ENCODE assay signal across 35 cellular contexts in the genomic region with DNA sequence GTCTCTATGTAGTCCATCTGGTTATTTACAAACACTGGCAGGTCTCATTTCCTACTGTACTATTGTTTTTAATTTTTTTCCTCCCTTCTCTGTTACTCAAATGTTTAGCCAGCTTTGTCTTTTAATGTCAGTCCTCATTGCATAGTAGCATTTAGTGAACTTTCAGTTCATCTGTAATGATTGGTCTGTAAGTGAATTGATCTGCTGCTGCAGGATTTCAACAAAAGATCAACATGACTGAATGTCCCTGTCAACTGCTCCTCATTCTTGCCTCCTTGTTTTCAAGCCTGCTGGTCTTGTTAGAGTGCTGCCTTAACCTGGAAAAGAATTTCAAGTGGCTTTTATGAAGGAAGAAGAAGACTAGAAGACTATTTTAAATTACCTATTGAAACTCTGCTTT. TPM values are rescaled to one million over a fixed set of nuclear protein-coding genes. Genes with fewer than 3 reads are reported as not detected.
"Had no signal": no experiment of that assay in that cellular context is flagged by ENCODE, and none has a peak within 500 bp of the region (broad histone marks: within the 10 kb centered on the region; RNA-seq: fewer than 3 reads in every experiment).

No MANE protein-coding gene starts in this region.

- ATAC-seq: activated naive CD4-positive, alpha-beta T cell treated with anti-CD3 and anti-CD28 coated beads, Interleukin-2, amount 50 U/mL, for 72 hours; activated naive CD8-positive, alpha-beta T cell treated with anti-CD3 and anti-CD28 coated beads, Interleukin-2, amount 50 U/mL, for 24 hours; activated T-cell treated with anti-CD3 and anti-CD28 coated beads, Interleukin-2, amount 50 U/mL, for 4 hours; activated T-cell treated with anti-CD3 and anti-CD28 coated beads, Interleukin-2, amount 50 U/mL, for 72 hours; activated T-helper 17 cell treated with anti-CD3 and anti-CD28 coated beads, Interleukin-2, amount 50 U/mL, for 72 hours; body of pancreas had no signal

- H3K4me1 ChIP-seq: adrenal gland, ascending aorta, body of pancreas, breast epithelium had no signal

- H3K4me3 ChIP-seq: adrenal gland, ascending aorta, body of pancreas, breast epithelium, cardiac muscle cell had no signal

- H3K9me3 ChIP-seq: adrenal gland, ascending aorta, body of pancreas, breast epithelium had no signal

- DNase-seq: activated effector memory CD4-positive, alpha-beta T cell treated with anti-CD3 and anti-CD28 coated beads, Interleukin-2, amount 50 U/mL, for 16 hours; activated effector memory CD4-positive, alpha-beta T cell treated with Interleukin-2 at 50 U/mL for 16 hours; activated gamma-delta T cell; activated gamma-delta T cell treated with Interleukin-2 at 50 U/mL for 16 hours; activated naive CD4-positive, alpha-beta T cell; activated naive CD4-positive, alpha-beta T cell treated with anti-CD3 and anti-CD28 coated beads for 36 hours; activated naive CD4-positive, alpha-beta T cell treated with anti-CD3 and anti-CD28 coated beads, Interleukin-2, amount 10 ng/mL, durations not matched to agents 7 days and 5 days; activated naive CD4-positive, alpha-beta T cell treated with anti-CD3 and anti-CD28 coated beads, Interleukin-2, amount 50 U/mL, for 16 hours; activated naive CD4-positive, alpha-beta T cell treated with Interleukin-2 at 50 U/mL for 16 hours; activated naive CD8-positive, alpha-beta T cell treated with anti-CD3 and anti-CD28 coated beads for 36 hours; activated naive CD8-positive, alpha-beta T cell treated with anti-CD3 and anti-CD28 coated beads, Interleukin-2, amount 10 ng/mL, durations not matched to agents 7 days and 5 days; activated naive CD8-positive, alpha-beta T cell treated with anti-CD3 and anti-CD28 coated beads, Interleukin-2, amount 50 U/mL, for 24 hours; activated T-cell treated with anti-CD3 and anti-CD28 coated beads, Interleukin-2, amount 50 U/mL, for 24 hours; activated T-cell treated with anti-CD3 and anti-CD28 coated beads, Interleukin-2, amount 50 U/mL, for 4 hours; activated T-cell treated with anti-CD3 and anti-CD28 coated beads, Interleukin-2, amount 50 U/mL, for 48 hours; activated T-cell treated with anti-CD3 and anti-CD28 coated beads, Interleukin-2, amount 50 U/mL, for 72 hours; adrenal gland; amniotic stem cell; amygdala; anterior cingulate cortex; aorta; body of pancreas; brain microvascular endothelial cell; caudate nucleus; central memory CD4-positive, alpha-beta T cell; cerebellar nuclear complex had no signal

- H3K36me3 ChIP-seq: adrenal gland, ascending aorta, brain microvascular endothelial cell, breast epithelium, cardiac muscle cell had no signal

- FAIRE-seq: astrocyte, bronchial epithelial cell had no signal

- H3K27me3 ChIP-seq: adrenal gland, ascending aorta, body of pancreas, brain microvascular endothelial cell, breast epithelium, cardiac muscle cell had no signal

- H3K27ac ChIP-seq: adrenal gland, ascending aorta, body of pancreas, brain microvascular endothelial cell, breast epithelium, cardiac muscle cell had no signal

RNA-seq across cellular contexts. Expression of a gene that starts 19.3 kb away (rescaled TPM):
- total RNA-seq: activated naive CD4-positive, alpha-beta T cell treated with anti-CD3 and anti-CD28 coated beads for 36 hours; activated naive CD4-positive, alpha-beta T cell treated with anti-CD3 and anti-CD28 coated beads, Interleukin-2, amount 50 U/mL, for 72 hours; activated naive CD8-positive, alpha-beta T cell treated with anti-CD3 and anti-CD28 coated beads for 36 hours; activated naive CD8-positive, alpha-beta T cell treated with anti-CD3 and anti-CD28 coated beads, Interleukin-2, amount 10 ng/mL, durations not matched to agents 7 days and 5 days; activated T-cell treated with anti-CD3 and anti-CD28 coated beads, Interleukin-2, amount 50 U/mL, for 72 hours; activated T-helper 1 cell treated with anti-CD3 and anti-CD28 coated beads, Interleukin-12 subunit alpha, Interleukin-12 subunit beta, Interleukin-2, Interleukin-4 antibody, amounts not matched to agents 30 ng/mL and 10 ng/mL and 1 ng/mL, durations not matched to agents 14 hours and 24 hours and 36 hours; activated T-helper 17 cell treated with anti-CD3 and anti-CD28 coated beads, Interleukin-2, amount 50 U/mL, for 72 hours; activated T-helper 2 cell treated with anti-CD3 and anti-CD28 coated beads, Interferon-gamma antibody, Interleukin-2, Interleukin-4, amounts not matched to agents 10 μg/mL and 5 μg/mL and 100 μg/mL, durations not matched to agents 14 hours and 24 hours and 36 hours; bronchial epithelial cell; cardiac muscle cell had no signal
- polyA plus RNA-seq: cardiac muscle cell had no signal
